In the genomic region with DNA sequence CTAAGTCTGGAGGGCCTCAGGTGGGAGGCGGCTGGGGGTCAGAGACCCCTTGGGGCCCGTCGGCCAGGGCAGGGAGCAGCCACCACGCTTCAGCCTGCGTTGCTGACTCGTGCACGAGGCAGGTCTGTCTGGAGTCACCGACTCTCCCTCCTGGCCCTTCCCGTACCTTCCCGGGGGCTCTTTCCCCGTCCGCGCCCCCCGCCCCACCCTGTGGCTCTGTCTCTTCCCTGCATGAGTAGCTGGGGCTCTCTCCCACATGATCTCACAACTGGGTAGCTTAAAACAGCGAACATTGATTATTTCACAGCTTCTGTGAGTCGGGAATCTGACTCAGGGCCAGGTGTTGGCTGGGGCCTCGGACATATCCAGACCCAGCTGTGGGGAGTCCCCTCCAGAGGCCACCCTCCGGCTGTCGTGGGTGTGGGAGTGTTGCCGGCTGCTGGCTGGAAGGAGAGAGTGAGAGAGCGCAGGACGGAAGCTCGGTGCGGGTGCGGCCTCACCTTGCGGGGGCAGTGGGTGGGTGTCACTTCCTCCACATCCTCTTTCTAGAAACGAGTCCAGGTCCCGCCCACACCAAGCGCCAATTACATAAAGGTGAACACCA, we compare ENCODE assay signal across 8 cellular contexts. TPM values are rescaled to one million over a fixed set of nuclear protein-coding genes. Genes with fewer than 3 reads are reported as not detected.
DNase-seq lines count a peak whose midpoint lies in the region; ATAC-seq, FAIRE-seq and TF ChIP-seq lines count a peak whose summit lies in the region.

No MANE protein-coding gene starts in this region.

- 75% methylated on average over 29 of the region's 29 CpGs for WGBS in HepG2 (ENCODE audit: low lambda C conversion rate)

- TF ChIP-seq RAD21 in HepG2 (CRISPR knock-in tag; IDR thresholded peaks at IDR 0.05): no peak

- DNase-seq in activated CD8-positive, alpha-beta memory T cell treated with anti-CD3 and anti-CD28 coated beads for 24 hours: peak; percentile 82
- peak; percentile 82 for DNase-seq in epithelial cell of esophagus (ENCODE audit: low read depth)
- peak; percentile 52 for DNase-seq in stimulated activated CD4-positive, alpha-beta T cell treated with anti-CD3 and anti-CD28 coated beads, Interleukin-4, amount 100 ng/mL, for 1 hour
- DNase-seq in HepG2 (ENCODE audit: low spot score): no peak
- DNase-seq in NCI-H446 (lab: John Stamatoyannopoulos, UW): no peak
- no peak for DNase-seq in hepatic stellate cell (ENCODE audit: low spot score)
- DNase-seq in midbrain (lab: John Stamatoyannopoulos, UW): no peak

- H3K9me3 ChIP-seq in HepG2 (ENCODE audit: low read length): no peaks in the 10 kb centered on the region

- in situ Hi-C loops in HepG2 (cut with HindIII; ENCODE audit: extremely low pct_ligation_motif_present, low pct_unique_long_range_greater_than_20kb): no loop called here

- peaks cover under 1% of the 10 kb centered on the region; the same call in 1 of the 2 replicates for H4K20me1 ChIP-seq in HepG2 (ENCODE audit: insufficient read depth, low read length)

- TF ChIP-seq EP300 in HepG2 (IDR thresholded peaks at IDR 0.05; ENCODE audit: low read depth in 2 of 2, low read length in 2 of 2): no peak
- no peak for TF ChIP-seq EP300 in HepG2 (CRISPR knock-in tag; IDR thresholded peaks at IDR 0.05; ENCODE audit: borderline replicate concordance)

- TF ChIP-seq CTCF in epithelial cell of esophagus (IDR thresholded peaks at IDR 0.05; ENCODE audit: insufficient read depth, low read depth, low read length, missing control alignments) (no peak), HepG2 (CRISPR knock-in tag; IDR thresholded peaks at IDR 0.05) (no peak)

- H3K9ac ChIP-seq in HepG2 (ENCODE audit: insufficient read depth, low read depth, low read length): no peak overlapping the region

- H3K27ac ChIP-seq in HepG2 (ENCODE audit: extremely low read length, insufficient read depth, low read length): no peak overlapping the region

- H3K4me3 ChIP-seq in epithelial cell of esophagus (ENCODE audit: low read length) (no peak overlapping the region), HepG2 (replicated peaks in 1 of 3; ENCODE audit: insufficient read depth in 1 of 3, low read depth in 2 of 3, low read length in 3 of 3) (no peak overlapping the region)

- no peak overlapping the region for H2AFZ ChIP-seq in HepG2 (ENCODE audit: low read length)

- H3K79me2 ChIP-seq in HepG2 (ENCODE audit: insufficient read depth, low read length): no peaks in the 10 kb centered on the region

- no TSS peak for BruUV-seq in HepG2 (replicated peaks; lab: Mats Ljungman, UMichigan)

- ATAC-seq in GM19351 (IDR thresholded peaks at IDR 0.05; ENCODE audit: unreplicated experiment) (peak; percentile 51), HepG2 (no peak)

- no peaks in the 10 kb centered on the region for H3K4me1 ChIP-seq in HepG2 (ENCODE audit: insufficient read depth, low read length)

- CTCF ChIA-PET in HepG2 (lab: Yijun Ruan, JAX; ENCODE audit: low intra/inter-chr PET ratio, low total read pairs): no interaction called here

- no peak for FAIRE-seq in HepG2 (lab: Jason Lieb, UNC)

- POLR2A ChIA-PET in HepG2 (lab: Yijun Ruan, JAX): no interaction called here

- no peaks in the 10 kb centered on the region for H3K36me3 ChIP-seq in HepG2 (replicated peaks in 1 of 2; ENCODE audit: control insufficient read depth in 1 of 2, insufficient read depth in 2 of 2, low read length in 2 of 2)

- no peak overlapping the region for H3K4me2 ChIP-seq in HepG2 (ENCODE audit: low read depth, low read length)

- no peaks in the 10 kb centered on the region for H3K27me3 ChIP-seq in HepG2 (ENCODE audit: control insufficient read depth in 1 of 2, insufficient read depth in 2 of 2, low read length in 2 of 2)

- intact Hi-C loops in HepG2 (cut with micrococcal nuclease; ENCODE audit: unreplicated experiment): no loop called here

- no peak for TF ChIP-seq POLR2A in HepG2 (IDR thresholded peaks at IDR 0.05; ENCODE audit: insufficient read depth in 1 of 2, low read depth in 2 of 2, low read length in 2 of 2)

TF ChIP-seq in HepG2, 621 proteins besides CTCF, POLR2A, EP300 and RAD21:
- TF ChIP-seq TOE1 (CRISPR knock-in tag; IDR thresholded peaks at IDR 0.05) (no peak), ATRX (CRISPR knock-in tag; IDR thresholded peaks at IDR 0.05; ENCODE audit: borderline replicate concordance) (no peak), ZFX (CRISPR knock-in tag; IDR thresholded peaks at IDR 0.05; ENCODE audit: low read depth) (no peak), PCBP2 (optimal IDR thresholded peaks at IDR 0.05; ENCODE audit: low read depth, low read length, poor library complexity, severe bottlenecking) (no peak), ZSCAN30 (CRISPR knock-in tag; IDR thresholded peaks at IDR 0.05) (no peak), ARNT2 (CRISPR knock-in tag; IDR thresholded peaks at IDR 0.05; ENCODE audit: low read depth) (no peak), SNAPC4 (CRISPR knock-in tag; IDR thresholded peaks at IDR 0.05) (no peak)

RNA-seq across cellular contexts. Expression of gene BAHCC1, which starts 17.3 kb away (rescaled TPM):
- total RNA-seq in HepG2 (2016; rRNA removed; fragmentation: Illumina TruSeq; extraction: Trizol): 0.94 and 1.7 TPM in 2 replicates
- 1.4 and 1.8 TPM in 2 replicates for total RNA-seq in HepG2 (2016; cell fraction: cytosol; rRNA removed; fragmentation: Illumina TruSeq; extraction: Trizol; ENCODE audit: low read depth)
- total RNA-seq in HepG2 (2016; cell fraction: insoluble cytoplasmic fraction; rRNA removed; fragmentation: Illumina TruSeq; extraction: Trizol): 1.2 and 1.8 TPM in 2 replicates
- 1.2 and 1.9 TPM in 2 replicates for total RNA-seq in HepG2 (2016; cell fraction: membrane; rRNA removed; fragmentation: Illumina TruSeq; extraction: Trizol)
- 2.8 and 3.9 TPM in 2 replicates for total RNA-seq in HepG2 (2016; cell fraction: nucleus; rRNA removed; fragmentation: Illumina TruSeq; extraction: Trizol)
- 1.4 TPM in 2 replicates for polyA plus RNA-seq in HepG2 (2011; rRNA removed)
- polyA plus RNA-seq in HepG2 (2011; cell fraction: cytosol; rRNA removed): 0.42 and 0.64 TPM in 2 replicates
- polyA plus RNA-seq in HepG2 (2011; cell fraction: nucleus; rRNA removed): 15.9 and 22.2 TPM in 2 replicates
- polyA plus RNA-seq in HepG2 (2012): 1.8 and 2.5 TPM in 2 replicates
- 1.1 and 1.4 TPM in 2 replicates for polyA plus RNA-seq in HepG2 (2016; cell fraction: cytosol; fragmentation: Illumina TruSeq; extraction: Trizol; ENCODE audit: low read depth)
- polyA plus RNA-seq in HepG2 (2016; cell fraction: insoluble cytoplasmic fraction; fragmentation: Illumina TruSeq; extraction: Trizol; ENCODE audit: low read depth): 1.3 and 1.9 TPM in 2 replicates
- 1.9 and 2.3 TPM in 2 replicates for polyA plus RNA-seq in HepG2 (2016; cell fraction: membrane; fragmentation: Illumina TruSeq; extraction: Trizol; ENCODE audit: low read depth)
- polyA plus RNA-seq in HepG2 (2016; cell fraction: nucleus; fragmentation: Illumina TruSeq; extraction: Trizol; ENCODE audit: insufficient read depth, low read depth): 9.5 and 11.0 TPM in 2 replicates
- polyA minus RNA-seq in HepG2 (2011; rRNA and poly(A)+ RNA removed; ENCODE audit: low replicate concordance): 1.7 and 5.4 TPM in 2 replicates
- 1.1 and 1.9 TPM in 2 replicates for polyA minus RNA-seq in HepG2 (2011; cell fraction: cytosol; rRNA and poly(A)+ RNA removed)
- 5.5 and 5.9 TPM in 2 replicates for polyA minus RNA-seq in HepG2 (2011; cell fraction: nucleus; rRNA and poly(A)+ RNA removed)

Comparison
In these comparisons a context has a peak if more than half of its experiments do, and no peak if none do; other contexts are left out.
1. DNase-seq: peak in activated CD8-positive, alpha-beta memory T cell treated with anti-CD3 and anti-CD28 coated beads for 24 hours (single experiment), epithelial cell of esophagus (single experiment) and stimulated activated CD4-positive, alpha-beta T cell treated with anti-CD3 and anti-CD28 coated beads, Interleukin-4, amount 100 ng/mL, for 1 hour (single experiment); none in HepG2 (single experiment), NCI-H446 (0 of 2), hepatic stellate cell (single experiment) and midbrain (single experiment).